14 cellular contexts compared by ENCODE assay signal in the genomic region with DNA sequence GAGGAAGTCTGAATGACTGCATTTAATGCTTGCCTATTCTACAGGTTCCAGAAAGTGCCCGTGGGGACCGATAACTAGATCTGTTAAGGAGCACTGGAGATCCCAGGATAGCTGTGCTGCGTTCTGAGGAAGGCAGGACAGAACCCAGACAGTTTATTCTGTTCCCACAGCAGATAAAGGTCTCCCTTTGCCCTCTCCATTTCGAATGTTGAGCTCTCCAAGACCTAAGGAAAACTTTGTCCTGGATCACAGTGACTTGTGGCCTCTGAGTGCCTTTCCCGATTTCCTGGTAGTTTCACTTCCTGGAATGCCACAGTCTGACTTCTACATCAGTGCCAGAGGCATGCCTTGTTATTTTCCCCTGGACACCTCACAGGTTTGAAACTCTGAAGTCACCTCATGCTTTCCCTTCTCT. TPM values are rescaled to one million over a fixed set of nuclear protein-coding genes. Genes with fewer than 3 reads are reported as not detected.
DNase-seq lines count a peak whose midpoint lies in the region; ATAC-seq, FAIRE-seq and TF ChIP-seq lines count a peak whose summit lies in the region.
"Had no signal": no experiment of that assay in that cellular context is flagged by ENCODE, and none has a peak within 500 bp of the region (broad histone marks: within the 10 kb centered on the region; RNA-seq: fewer than 3 reads in every experiment).

No MANE protein-coding gene starts in this region.

- H3K27me3 Mint-ChIP-seq in activated B cell treated with CpG ODN at 0.5 μM for 24 hours, result no peaks in the 10 kb centered on the region
- peaks cover 2% of the 10 kb centered on the region for H3K27me3 Mint-ChIP-seq in nephron progenitor cell (ENCODE audit: low read depth, poor library complexity)
- no peaks in the 10 kb centered on the region for H3K27me3 Mint-ChIP-seq in naive thymus-derived CD4-positive, alpha-beta T cell
- H3K27me3 Mint-ChIP-seq: activated naive CD8-positive, alpha-beta T cell treated with anti-CD3 and anti-CD28 coated beads for 36 hours had no signal

- H3K36me3 Mint-ChIP-seq in activated B cell treated with CpG ODN at 0.5 μM for 24 hours (ENCODE audit: low read depth) (peaks cover 80% of the 10 kb centered on the region), nephron progenitor cell (ENCODE audit: low read depth) (peaks cover 26% of the 10 kb centered on the region)
- H3K36me3 Mint-ChIP-seq in naive thymus-derived CD4-positive, alpha-beta T cell, result peaks cover 0 to 56% (median 41%) of the 10 kb centered on the region in 5 donors

- no peak overlapping the region for H3K4me3 ChIP-seq in heart left ventricle
- no peak overlapping the region for H3K4me3 ChIP-seq in uterus
- H3K4me3 ChIP-seq in naive thymus-derived CD4-positive, alpha-beta T cell (ENCODE audit: low read length), result no peak overlapping the region

- POLR2A ChIA-PET in activated B cell treated with CpG ODN at 0.5 μM for 24 hours (lab: Charles Lee), result no interaction called here
- POLR2A ChIA-PET in naive thymus-derived CD4-positive, alpha-beta T cell (lab: Charles Lee), result no interaction called here

- TF ChIP-seq CTCF in activated B cell treated with CpG ODN at 0.5 μM for 24 hours (IDR thresholded peaks at IDR 0.05), result no peak
- TF ChIP-seq CTCF in heart left ventricle (IDR thresholded peaks at IDR 0.05), result no peak
- TF ChIP-seq CTCF in nephron progenitor cell (IDR thresholded peaks at IDR 0.05), result no peak
- TF ChIP-seq CTCF in uterus (IDR thresholded peaks at IDR 0.05), result no peak

- H3K27me3 ChIP-seq in heart left ventricle, result no peaks in the 10 kb centered on the region
- H3K27me3 ChIP-seq in uterus, result no peaks in the 10 kb centered on the region
- H3K27me3 ChIP-seq in naive thymus-derived CD4-positive, alpha-beta T cell (ENCODE audit: control insufficient read depth in 2 of 2, insufficient read depth in 2 of 2, low read length in 2 of 2), result no peaks in the 10 kb centered on the region

- H3K4me1 Mint-ChIP-seq in activated B cell treated with CpG ODN at 0.5 μM for 24 hours, result no peaks in the 10 kb centered on the region
- peaks cover 38% of the 10 kb centered on the region for H3K4me1 Mint-ChIP-seq in nephron progenitor cell
- H3K4me1 Mint-ChIP-seq in naive thymus-derived CD4-positive, alpha-beta T cell, result peaks cover 0 to 13% (median 0%) of the 10 kb centered on the region in 7 donors

- DNase-seq in activated B cell treated with CpG ODN at 0.5 μM for 24 hours (no peak), heart left ventricle (no peak), nephron progenitor cell (no peak), uterus (no peak), H54 (ENCODE audit: insufficient read length, low spot score) (no peak), NCI-H2081 treated with DMSO at 0.1 percent for 48 hours (lab: John Stamatoyannopoulos, UW) (no peak)
- DNase-seq in naive thymus-derived CD4-positive, alpha-beta T cell, result no peak
- DNase-seq: activated CD8-positive, alpha-beta memory T cell treated with anti-CD3 and anti-CD28 coated beads for 24 hours; activated naive CD8-positive, alpha-beta T cell treated with anti-CD3 and anti-CD28 coated beads for 36 hours; NCI-H1092 treated with DMSO at 0.1 percent for 48 hours; NCI-H748 treated with DMSO at 0.1 percent for 48 hours had no signal

- intact Hi-C loops in activated B cell treated with CpG ODN at 0.5 μM for 24 hours (cut with micrococcal nuclease) (no loop called here), heart left ventricle (cut with DNase I) (loop anchor here in 1 of 10 donors (5.0 kb wide), 1 partner anchor 36 kb away; no protein-coding TSS in a partner anchor), uterus (cut with DNase I; ENCODE audit: low total_unique reads) (no loop called here)
- intact Hi-C loops in naive thymus-derived CD4-positive, alpha-beta T cell (cut with micrococcal nuclease), result no loop called here

- no peak for FAIRE-seq in H54 (lab: Jason Lieb, UNC)
- FAIRE-seq: D721Med, endometrium, GM18507 had no signal

- H3K27ac ChIP-seq in heart left ventricle (peak overlapping the region in 10 of 12 donors; percentile 3 to 61 (median 29)), uterus (peak overlapping the region; percentile 81 to 85)
- no peak overlapping the region for H3K27ac ChIP-seq in naive thymus-derived CD4-positive, alpha-beta T cell (ENCODE audit: low read depth, low read length)

- H3K9me3 ChIP-seq in heart left ventricle (no peaks in the 10 kb centered on the region), uterus (no peaks in the 10 kb centered on the region)
- no peaks in the 10 kb centered on the region for H3K9me3 ChIP-seq in naive thymus-derived CD4-positive, alpha-beta T cell (ENCODE audit: control insufficient read depth in 2 of 3, low read length in 3 of 3)

- H3K36me3 ChIP-seq in heart left ventricle (peaks cover 0 to 20% (median 7%) of the 10 kb centered on the region in 9 donors), uterus (no peaks in the 10 kb centered on the region)
- H3K36me3 ChIP-seq in naive thymus-derived CD4-positive, alpha-beta T cell (ENCODE audit: control insufficient read depth in 2 of 3, insufficient read depth in 3 of 3, low read length in 3 of 3), result peaks cover 0 to 41% (median 0%) of the 10 kb centered on the region in 3 experiments

- no peaks in the 10 kb centered on the region for H3K9me3 Mint-ChIP-seq in activated B cell treated with CpG ODN at 0.5 μM for 24 hours
- no peaks in the 10 kb centered on the region for H3K9me3 Mint-ChIP-seq in nephron progenitor cell
- no peaks in the 10 kb centered on the region for H3K9me3 Mint-ChIP-seq in naive thymus-derived CD4-positive, alpha-beta T cell
- H3K9me3 Mint-ChIP-seq: activated naive CD8-positive, alpha-beta T cell treated with anti-CD3 and anti-CD28 coated beads for 36 hours had no signal

- H3K4me1 ChIP-seq in heart left ventricle (peaks cover 3 to 37% (median 17%) of the 10 kb centered on the region in 12 donors), uterus (peaks cover 7 to 8% of the 10 kb centered on the region in 2 donors)
- H3K4me1 ChIP-seq in naive thymus-derived CD4-positive, alpha-beta T cell (ENCODE audit: control insufficient read depth in 2 of 2, insufficient read depth in 2 of 2, low read length in 2 of 2), result no peaks in the 10 kb centered on the region

- peak overlapping the region; percentile 20 for H3K27ac Mint-ChIP-seq in activated B cell treated with CpG ODN at 0.5 μM for 24 hours
- H3K27ac Mint-ChIP-seq in nephron progenitor cell, result peak overlapping the region; percentile 11
- no peak overlapping the region for H3K27ac Mint-ChIP-seq in naive thymus-derived CD4-positive, alpha-beta T cell

- TF ChIP-seq POLR2A in heart left ventricle (IDR thresholded peaks at IDR 0.05), result no peak
- no peak for TF ChIP-seq POLR2A in uterus (IDR thresholded peaks at IDR 0.05)
- TF ChIP-seq POLR2A in H54 (IDR thresholded peaks at IDR 0.05; ENCODE audit: low read depth, low read length), result no peak

- ATAC-seq in activated B cell treated with CpG ODN at 0.5 μM for 24 hours (ENCODE audit: low read depth) (no peak), heart left ventricle (peak in 2 of 4 donors; percentile 30 to 33)
- no peak for ATAC-seq in naive thymus-derived CD4-positive, alpha-beta T cell

- H3K4me3 Mint-ChIP-seq in activated B cell treated with CpG ODN at 0.5 μM for 24 hours (no peak overlapping the region), nephron progenitor cell (no peak overlapping the region)
- H3K4me3 Mint-ChIP-seq in naive thymus-derived CD4-positive, alpha-beta T cell, result no peak overlapping the region
- H3K4me3 Mint-ChIP-seq: activated naive CD8-positive, alpha-beta T cell treated with anti-CD3 and anti-CD28 coated beads for 36 hours had no signal

- 48 to 69% (median 56%) methylated on average over 5 of the region's 5 CpGs for WGBS in heart left ventricle, 4 donors

- CTCF ChIA-PET in activated B cell treated with CpG ODN at 0.5 μM for 24 hours (lab: Charles Lee), result interaction anchor here (1.3 kb wide), 1 partner anchor 299 kb away, joined by 3 read pairs; no protein-coding TSS in a partner anchor
- CTCF ChIA-PET in naive thymus-derived CD4-positive, alpha-beta T cell (lab: Charles Lee), result interaction anchor here (0.6 kb wide), 2 partner anchors 35 to 56 kb away, joined by 3 to 4 read pairs; no protein-coding TSS in a partner anchor

RNA-seq across cellular contexts. Expression of a gene that starts 50.1 kb away (rescaled TPM):
- total RNA-seq in activated B cell treated with CpG ODN at 0.5 μM for 24 hours, result 56.7 and 62.1 TPM in 2 replicates
- 10 to 100 TPM; 28.8 to 94.4 (median 44.9) TPM for total RNA-seq in heart left ventricle
- polyA plus RNA-seq in heart left ventricle, result 10 to 100 TPM; 29.2 to 29.5 TPM
- total RNA-seq in uterus, result 100 to 1,000 TPM in 1 of 4 donors, 10 to 100 TPM in 3; 18.2 to 209 (median 67.2) TPM
- total RNA-seq in naive thymus-derived CD4-positive, alpha-beta T cell, result 100 to 1,000 TPM; 231 to 747 (median 389) TPM
- 100 to 1,000 TPM; 252 to 411 TPM for polyA plus RNA-seq in naive thymus-derived CD4-positive, alpha-beta T cell

Comparison
In these comparisons a context has a peak if more than half of its experiments do, and no peak if none do; other contexts are left out.
1. H3K27ac Mint-ChIP-seq: peak in activated B cell treated with CpG ODN at 0.5 μM for 24 hours (single experiment) and nephron progenitor cell (single experiment); none in naive thymus-derived CD4-positive, alpha-beta T cell (0 of 9).